20 cellular contexts compared by ENCODE assay signal in genomic region chr2:62110415-62111025, GRCh38.
"Had no signal": no experiment of that assay in that cellular context is flagged by ENCODE, and none has a peak within 500 bp of the region (broad histone marks: within the 10 kb centered on the region; RNA-seq: fewer than 3 reads in every experiment).

No MANE protein-coding gene starts in this region.

- H3K4me3 ChIP-seq: colonic mucosa, heart left ventricle, tibial artery, uterus had no signal

- FAIRE-seq: bronchial epithelial cell, keratinocyte had no signal

- H3K4me1 ChIP-seq: colonic mucosa, parathyroid adenoma, uterus had no signal

- H3K27me3 ChIP-seq: colonic mucosa, heart left ventricle, tibial artery, uterus had no signal

- H3K79me2 ChIP-seq: parathyroid adenoma had no signal

- H3K27ac ChIP-seq: colonic mucosa, epithelial cell of prostate, heart left ventricle, parathyroid adenoma had no signal

- H3K9ac ChIP-seq: parathyroid adenoma had no signal

- DNase-seq: activated CD4-positive, alpha-beta T cell treated with anti-CD3 and anti-CD28 coated beads for 4 hours; activated CD4-positive, alpha-beta T cell treated with anti-CD3 and anti-CD28 coated beads, Interleukin-2, amount 50 U/mL, for 48 hours; activated CD4-positive, CD25-positive, alpha-beta regulatory T cell; activated effector memory CD4-positive, alpha-beta T cell treated with anti-CD3 and anti-CD28 coated beads, Interleukin-2, amount 50 U/mL, for 16 hours; activated naive CD4-positive, alpha-beta T cell treated with anti-CD3 and anti-CD28 coated beads, Interleukin-2, amount 10 ng/mL, durations not matched to agents 7 days and 5 days; amygdala; colonic mucosa; heart left ventricle; nucleus accumbens; right cardiac atrium; stimulated activated CD4-positive, alpha-beta T cell treated with anti-CD3 and anti-CD28 coated beads, Interleukin-2, amount 100 ng/mL, for 24 hours; stimulated activated naive CD8-positive, alpha-beta T cell treated with anti-CD3 and anti-CD28 coated beads, Interleukin-15, amount 100 ng/mL, for 72 hours; tibial artery; uterus had no signal

- H3K36me3 ChIP-seq: colonic mucosa, heart left ventricle, tibial artery, uterus had no signal

- ATAC-seq: heart left ventricle; left lobe of liver; right cardiac atrium; stimulated activated effector memory CD8-positive, alpha-beta T cell treated with anti-CD3 and anti-CD28 coated beads, Interleukin-12 subunit alpha, Interleukin-12 subunit beta, amount 100 ng/mL, for 72 hours; stimulated activated naive CD8-positive, alpha-beta T cell treated with anti-CD3 and anti-CD28 coated beads, Interleukin-15, amount 100 ng/mL, for 72 hours had no signal
